Comparison of ENCODE assay signal across 1 cellular context in genomic region chr5:151252762-151253603, GRCh38.
TF ChIP-seq lines count a peak whose summit lies in the region.

GM2A (plus strand) TSS chr5:151253185; CDS start chr5:151253217, 32 bp downstream.

TF ChIP-seq in HepG2, 621 proteins besides CTCF, POLR2A, EP300 and RAD21 (continued from another document and continues in another):
- TF ChIP-seq ELK4 (CRISPR knock-in tag; IDR thresholded peaks at IDR 0.05; ENCODE audit: borderline replicate concordance) (no peak), PCBP1 (IDR thresholded peaks at IDR 0.05; ENCODE audit: borderline replicate concordance, low read depth, low read length) (no peak), ZNF441 (CRISPR knock-in tag; IDR thresholded peaks at IDR 0.05; ENCODE audit: borderline replicate concordance) (peak; percentile 13; the same call in 1 of the 2 replicates), ZNF737 (CRISPR knock-in tag; IDR thresholded peaks at IDR 0.05; ENCODE audit: borderline replicate concordance) (no peak), RNF219 (CRISPR knock-in tag; IDR thresholded peaks at IDR 0.05) (no peak), ATM (IDR thresholded peaks at IDR 0.05; ENCODE audit: borderline replicate concordance) (no peak), SNRNP70 (IDR thresholded peaks at IDR 0.05; ENCODE audit: low read depth, low read length) (no peak), ZNF207 (IDR thresholded peaks at IDR 0.05; ENCODE audit: borderline replicate concordance) (no peak), ZBTB1 (CRISPR knock-in tag; IDR thresholded peaks at IDR 0.05; ENCODE audit: borderline replicate concordance) (no peak), ZNF775 (CRISPR knock-in tag; IDR thresholded peaks at IDR 0.05; ENCODE audit: borderline replicate concordance) (no peak), SALL1 (CRISPR knock-in tag; IDR thresholded peaks at IDR 0.05) (peak; percentile 41), HNF4A (CRISPR knock-in tag; IDR thresholded peaks at IDR 0.05) (no peak), RBM39 (IDR thresholded peaks at IDR 0.05; ENCODE audit: low read depth, low read length, poor library complexity, severe bottlenecking) (peak; percentile 33), ZNF44 (CRISPR knock-in tag; IDR thresholded peaks at IDR 0.05) (no peak), EZH2 (conservative IDR thresholded peaks at IDR 0.05; ENCODE audit: low read depth, low read length) (no peak), TAF1 (CRISPR knock-in tag; IDR thresholded peaks at IDR 0.05) (peak; percentile 81), KLF11 (CRISPR knock-in tag; IDR thresholded peaks at IDR 0.05) (no peak), ZNF503 (CRISPR knock-in tag; IDR thresholded peaks at IDR 0.05) (no peak), AHDC1 (CRISPR knock-in tag; IDR thresholded peaks at IDR 0.05; ENCODE audit: borderline replicate concordance) (no peak), ZBTB14 (CRISPR knock-in tag; IDR thresholded peaks at IDR 0.05) (no peak), KMT2B (CRISPR knock-in tag; IDR thresholded peaks at IDR 0.05) (no peak), GATA4 (IDR thresholded peaks at IDR 0.05; ENCODE audit: borderline replicate concordance, low read depth) (peak; percentile 44; the same call in 1 of the 2 replicates), ZNF569 (CRISPR knock-in tag; IDR thresholded peaks at IDR 0.05; ENCODE audit: borderline replicate concordance) (no peak), ZNF12 (CRISPR knock-in tag; IDR thresholded peaks at IDR 0.05) (no peak), SIN3B (IDR thresholded peaks at IDR 0.05; ENCODE audit: low read length) (peak; percentile 69), TBX2 (CRISPR knock-in tag; IDR thresholded peaks at IDR 0.05; ENCODE audit: borderline replicate concordance) (peak; percentile 82; the same call in 1 of the 2 replicates), ZBTB7A (CRISPR knock-in tag; IDR thresholded peaks at IDR 0.05) (no peak), MIER3 (CRISPR knock-in tag; IDR thresholded peaks at IDR 0.05; ENCODE audit: borderline replicate concordance) (no peak), TBL1XR1 (IDR thresholded peaks at IDR 0.05; ENCODE audit: borderline replicate concordance, low read length, partially characterized antibody) (peak; percentile 23), ZNF777 (CRISPR knock-in tag; IDR thresholded peaks at IDR 0.05) (no peak), RERE (CRISPR knock-in tag; IDR thresholded peaks at IDR 0.05; ENCODE audit: low read depth) (no peak), ISX (CRISPR knock-in tag; conservative IDR thresholded peaks at IDR 0.05) (no peak), CENPT (CRISPR knock-in tag; IDR thresholded peaks at IDR 0.05; ENCODE audit: low read depth) (no peak), THRA (CRISPR knock-in tag; IDR thresholded peaks at IDR 0.05; ENCODE audit: borderline replicate concordance) (no peak), HOXA3 (CRISPR knock-in tag; IDR thresholded peaks at IDR 0.05) (0 out of 2 replicates have a peak, but pooled peaks have one; percentile 18), GATAD2A (CRISPR knock-in tag; IDR thresholded peaks at IDR 0.05) (no peak), SAFB2 (CRISPR knock-in tag; IDR thresholded peaks at IDR 0.05; ENCODE audit: borderline replicate concordance, low read depth) (no peak), ZNF816 (CRISPR knock-in tag; IDR thresholded peaks at IDR 0.05; ENCODE audit: borderline replicate concordance) (no peak), GMEB2 (CRISPR knock-in tag; IDR thresholded peaks at IDR 0.05; ENCODE audit: low read depth) (no peak), ZBTB21 (CRISPR knock-in tag; IDR thresholded peaks at IDR 0.05) (no peak), HOXA9 (CRISPR knock-in tag; IDR thresholded peaks at IDR 0.05; ENCODE audit: borderline replicate concordance) (no peak), ZNF564 (CRISPR knock-in tag; IDR thresholded peaks at IDR 0.05) (no peak)
